In the genomic region with DNA sequence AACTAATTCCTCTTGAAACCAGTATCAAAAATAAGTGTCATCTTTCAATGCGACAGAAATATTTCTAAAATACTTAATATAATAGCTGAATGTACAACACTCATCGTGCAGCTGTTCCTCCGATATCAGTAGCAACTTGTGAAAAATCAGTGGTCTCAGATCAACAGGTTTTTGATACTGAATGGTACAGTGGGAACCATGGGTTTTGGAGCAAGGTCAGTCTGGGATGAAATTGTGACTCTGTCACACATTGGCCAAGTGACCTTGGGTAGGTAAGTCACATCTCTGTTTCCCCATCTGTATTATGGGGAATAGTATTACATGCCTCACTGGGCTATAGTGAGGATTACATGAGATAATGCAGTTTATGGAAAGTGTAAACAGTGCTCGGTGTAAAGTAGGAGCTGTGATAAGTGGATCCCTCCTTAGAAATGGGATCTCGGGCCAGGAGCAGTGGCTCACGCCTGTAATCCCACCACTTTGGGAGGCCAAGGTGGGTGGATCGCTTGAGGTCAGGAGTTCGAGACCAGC, we compare ENCODE assay signal across 23 cellular contexts. TPM values are rescaled to one million over a fixed set of nuclear protein-coding genes. Genes with fewer than 3 reads are reported as not detected.
DNase-seq lines count a peak whose midpoint lies in the region; ATAC-seq and TF ChIP-seq lines count a peak whose summit lies in the region.
"Had no signal": no experiment of that assay in that cellular context is flagged by ENCODE, and none has a peak within 500 bp of the region (broad histone marks: within the 10 kb centered on the region; RNA-seq: fewer than 3 reads in every experiment).

No MANE protein-coding gene starts in this region.

- H3K4me1 ChIP-seq in IMR-90 (ENCODE audit: control insufficient read depth, insufficient read depth, low read length), result peaks cover 4% of the 10 kb centered on the region; the same call in 1 of the 2 replicates
- H3K4me1 ChIP-seq in thyroid gland, result peaks cover under 1 to 9% of the 10 kb centered on the region in 2 donors

- no peak overlapping the region for H2BK20ac ChIP-seq in IMR-90 (ENCODE audit: low read depth, low read length)

- no peak overlapping the region for H3K27ac Mint-ChIP-seq in activated T-helper 1 cell treated with anti-CD3 and anti-CD28 coated beads, Interleukin-12 subunit alpha, Interleukin-12 subunit beta, Interleukin-2, Interleukin-4 antibody, amounts not matched to agents 30 ng/mL and 10 ng/mL and 1 ng/mL, durations not matched to agents 14 hours and 24 hours and 36 hours
- no peak overlapping the region for H3K27ac Mint-ChIP-seq in stimulated activated effector memory CD8-positive, alpha-beta T cell treated with anti-CD3 and anti-CD28 coated beads, Interleukin-12 subunit alpha, Interleukin-12 subunit beta, amount 100 ng/mL, for 72 hours
- no peak overlapping the region for H3K27ac Mint-ChIP-seq in stimulated activated memory B cell treated with anti-CD40 and anti-IgM and Interleukin-4, amounts not matched to agents 10 μg/mL and 1 μg/mL and 100 μg/mL, for 72 hours

- ATAC-seq in IMR-90 (ENCODE audit: low read depth) (no peak), GM21717 (IDR thresholded peaks at IDR 0.05; ENCODE audit: unreplicated experiment) (no peak)
- ATAC-seq in stimulated activated effector memory CD8-positive, alpha-beta T cell treated with anti-CD3 and anti-CD28 coated beads, Interleukin-12 subunit alpha, Interleukin-12 subunit beta, amount 100 ng/mL, for 72 hours, result no peak
- ATAC-seq in stimulated activated memory B cell treated with anti-CD40 and anti-IgM and Interleukin-4, amounts not matched to agents 10 μg/mL and 1 μg/mL and 100 μg/mL, for 72 hours, result no peak
- ATAC-seq: HCT116, Panc1 had no signal

- H3K4me2 ChIP-seq in IMR-90 (ENCODE audit: low read depth, low read length), result no peak overlapping the region
- H3K4me2 ChIP-seq: BLaER1, SK-N-SH had no signal

- no peak overlapping the region for H3K27ac ChIP-seq in IMR-90 (ENCODE audit: insufficient read depth, low read length)
- H3K27ac ChIP-seq in thyroid gland, result no peak overlapping the region
- H3K27ac ChIP-seq: BLaER1 had no signal

- H3K4me1 Mint-ChIP-seq in activated T-helper 1 cell treated with anti-CD3 and anti-CD28 coated beads, Interleukin-12 subunit alpha, Interleukin-12 subunit beta, Interleukin-2, Interleukin-4 antibody, amounts not matched to agents 30 ng/mL and 10 ng/mL and 1 ng/mL, durations not matched to agents 14 hours and 24 hours and 36 hours (ENCODE audit: low read depth), result peaks cover 30% of the 10 kb centered on the region
- peaks cover 26% of the 10 kb centered on the region for H3K4me1 Mint-ChIP-seq in stimulated activated effector memory CD8-positive, alpha-beta T cell treated with anti-CD3 and anti-CD28 coated beads, Interleukin-12 subunit alpha, Interleukin-12 subunit beta, amount 100 ng/mL, for 72 hours
- peaks cover 26% of the 10 kb centered on the region for H3K4me1 Mint-ChIP-seq in stimulated activated memory B cell treated with anti-CD40 and anti-IgM and Interleukin-4, amounts not matched to agents 10 μg/mL and 1 μg/mL and 100 μg/mL, for 72 hours

- H3K36me3 ChIP-seq in IMR-90 (ENCODE audit: control insufficient read depth, insufficient read depth, low read length), result no peaks in the 10 kb centered on the region
- H3K36me3 ChIP-seq in thyroid gland, result no peaks in the 10 kb centered on the region

- no peak overlapping the region for H2BK15ac ChIP-seq in IMR-90 (ENCODE audit: low read depth, low read length)

- TF ChIP-seq POLR2A in IMR-90 (IDR thresholded peaks at IDR 0.05; ENCODE audit: low read depth, low read length) (no peak), thyroid gland (IDR thresholded peaks at IDR 0.05) (no peak)

- intact Hi-C loops in IMR-90 (cut with micrococcal nuclease) (loop anchor here (5.0 kb wide), 1 partner anchor 66 kb away; no protein-coding TSS in a partner anchor), thyroid gland (cut with DNase I) (loop anchor here (5.0 to 10.0 kb wide), 2 partner anchors 54 to 151 kb away; no protein-coding TSS in a partner anchor)
- intact Hi-C loops in activated T-helper 1 cell treated with anti-CD3 and anti-CD28 coated beads, Interleukin-12 subunit alpha, Interleukin-12 subunit beta, Interleukin-2, Interleukin-4 antibody, amounts not matched to agents 30 ng/mL and 10 ng/mL and 1 ng/mL, durations not matched to agents 14 hours and 24 hours and 36 hours (cut with micrococcal nuclease), result loop anchor here (5.0 to 10.0 kb wide), 2 partner anchors 124 to 134 kb away; a partner anchor contains a TSS

- dilution Hi-C loops in IMR-90 (cut with HindIII; ENCODE audit: low sequenced_read_pairs, unreplicated experiment), result no loop called here

- no peaks in the 10 kb centered on the region for H3K9me3 ChIP-seq in IMR-90 (ENCODE audit: control insufficient read depth, insufficient read depth, low read length)
- H3K9me3 ChIP-seq in thyroid gland, result no peaks in the 10 kb centered on the region
- H3K9me3 ChIP-seq: BLaER1, SK-N-SH had no signal

- H4K8ac ChIP-seq in IMR-90 (ENCODE audit: low read depth in 2 of 2, low read length in 2 of 2), result no peak overlapping the region

- no peak overlapping the region for H4K5ac ChIP-seq in IMR-90 (ENCODE audit: low read depth, low read length)

- H2AFZ ChIP-seq in IMR-90 (replicated peaks; ENCODE audit: low read length, poor library complexity), result no peak overlapping the region

- H3K4me3 ChIP-seq in IMR-90 (ENCODE audit: insufficient read depth, low read depth, low read length), result no peak overlapping the region
- H3K4me3 ChIP-seq in fibroblast of villous mesenchyme (ENCODE audit: low read depth, low read length), result no peak overlapping the region
- H3K4me3 ChIP-seq in thyroid gland (replicated peaks in 1 of 3), result no peak overlapping the region
- H3K4me3 ChIP-seq: BLaER1 had no signal

- POLR2A ChIA-PET in IMR-90 (lab: Charles Lee; ENCODE audit: unreplicated experiment), result no interaction called here

- H3K27me3 ChIP-seq in IMR-90 (ENCODE audit: control insufficient read depth, insufficient read depth, low read length) (no peaks in the 10 kb centered on the region), thyroid gland (no peaks in the 10 kb centered on the region)
- H3K27me3 ChIP-seq: BLaER1 had no signal

- TF ChIP-seq RAD21 in IMR-90 (IDR thresholded peaks at IDR 0.05; ENCODE audit: low read length), result no peak

- H2BK5ac ChIP-seq in IMR-90 (ENCODE audit: low read depth, low read length, poor library complexity, severe bottlenecking), result no peak overlapping the region

- H4K20me1 ChIP-seq in IMR-90 (ENCODE audit: insufficient read depth, low read length), result peaks cover 23% of the 10 kb centered on the region

- no peak overlapping the region for H2AK5ac ChIP-seq in IMR-90 (ENCODE audit: low read depth, low read length)

- no peak overlapping the region for H3K9ac ChIP-seq in IMR-90 (ENCODE audit: low read depth, low read length)
- H3K9ac ChIP-seq: BLaER1, SK-N-SH had no signal

- H3K56ac ChIP-seq in IMR-90 (ENCODE audit: extremely low read depth, insufficient read depth, low read length), result no peak overlapping the region

- H3K36me3 Mint-ChIP-seq in activated T-helper 1 cell treated with anti-CD3 and anti-CD28 coated beads, Interleukin-12 subunit alpha, Interleukin-12 subunit beta, Interleukin-2, Interleukin-4 antibody, amounts not matched to agents 30 ng/mL and 10 ng/mL and 1 ng/mL, durations not matched to agents 14 hours and 24 hours and 36 hours (ENCODE audit: low read depth), result peaks cover 3% of the 10 kb centered on the region
- peaks cover 23% of the 10 kb centered on the region for H3K36me3 Mint-ChIP-seq in stimulated activated effector memory CD8-positive, alpha-beta T cell treated with anti-CD3 and anti-CD28 coated beads, Interleukin-12 subunit alpha, Interleukin-12 subunit beta, amount 100 ng/mL, for 72 hours
- peaks cover 6% of the 10 kb centered on the region for H3K36me3 Mint-ChIP-seq in stimulated activated memory B cell treated with anti-CD40 and anti-IgM and Interleukin-4, amounts not matched to agents 10 μg/mL and 1 μg/mL and 100 μg/mL, for 72 hours

- H3K79me1 ChIP-seq in IMR-90 (ENCODE audit: low read depth in 1 of 2, low read length in 2 of 2), result peaks cover 0 to 33% of the 10 kb centered on the region in 2 experiments; a peak in 2 of 4 replicates

- H3K9me3 Mint-ChIP-seq in activated T-helper 1 cell treated with anti-CD3 and anti-CD28 coated beads, Interleukin-12 subunit alpha, Interleukin-12 subunit beta, Interleukin-2, Interleukin-4 antibody, amounts not matched to agents 30 ng/mL and 10 ng/mL and 1 ng/mL, durations not matched to agents 14 hours and 24 hours and 36 hours, result no peaks in the 10 kb centered on the region
- no peaks in the 10 kb centered on the region for H3K9me3 Mint-ChIP-seq in stimulated activated effector memory CD8-positive, alpha-beta T cell treated with anti-CD3 and anti-CD28 coated beads, Interleukin-12 subunit alpha, Interleukin-12 subunit beta, amount 100 ng/mL, for 72 hours
- no peaks in the 10 kb centered on the region for H3K9me3 Mint-ChIP-seq in stimulated activated memory B cell treated with anti-CD40 and anti-IgM and Interleukin-4, amounts not matched to agents 10 μg/mL and 1 μg/mL and 100 μg/mL, for 72 hours
- H3K9me3 Mint-ChIP-seq: CD4-positive, alpha-beta memory T cell had no signal

- no peaks in the 10 kb centered on the region for H3K27me3 Mint-ChIP-seq in activated T-helper 1 cell treated with anti-CD3 and anti-CD28 coated beads, Interleukin-12 subunit alpha, Interleukin-12 subunit beta, Interleukin-2, Interleukin-4 antibody, amounts not matched to agents 30 ng/mL and 10 ng/mL and 1 ng/mL, durations not matched to agents 14 hours and 24 hours and 36 hours (ENCODE audit: insufficient read depth)
- no peaks in the 10 kb centered on the region for H3K27me3 Mint-ChIP-seq in stimulated activated memory B cell treated with anti-CD40 and anti-IgM and Interleukin-4, amounts not matched to agents 10 μg/mL and 1 μg/mL and 100 μg/mL, for 72 hours
- H3K27me3 Mint-ChIP-seq: CD4-positive, alpha-beta memory T cell had no signal

- WGBS in IMR-90 (ENCODE audit: extremely low coverage in 2 of 2, insufficient read length in 1 of 2), 2 experiments, result 67% methylated on average over 1 of the region's 8 CpGs; no CpG with 5 or more reads in 1 of the 2 experiments
- 90 to 91% methylated on average over 8 of the region's 8 CpGs for WGBS in thyroid gland, 2 donors

- H3K9me1 ChIP-seq in IMR-90 (ENCODE audit: insufficient read depth, low read length), result no peaks in the 10 kb centered on the region

- TF ChIP-seq CTCF in IMR-90 (conservative IDR thresholded peaks at IDR 0.05; ENCODE audit: low read depth, low read length), result no peak
- no peak for TF ChIP-seq CTCF in fibroblast of villous mesenchyme (IDR thresholded peaks at IDR 0.05; ENCODE audit: insufficient read depth, low read depth, low read length)
- no peak for TF ChIP-seq CTCF in thyroid gland (IDR thresholded peaks at IDR 0.05)

- CTCF ChIA-PET in IMR-90 (lab: Yijun Ruan, JAX), result interaction anchor here (2.1 kb wide), 1 partner anchor 9 kb away, joined by 6 read pairs; no protein-coding TSS in a partner anchor

- no peak overlapping the region for H3K14ac ChIP-seq in IMR-90 (replicated peaks; ENCODE audit: low read depth, low read length)

- H3K4me3 Mint-ChIP-seq in activated T-helper 1 cell treated with anti-CD3 and anti-CD28 coated beads, Interleukin-12 subunit alpha, Interleukin-12 subunit beta, Interleukin-2, Interleukin-4 antibody, amounts not matched to agents 30 ng/mL and 10 ng/mL and 1 ng/mL, durations not matched to agents 14 hours and 24 hours and 36 hours, result peak overlapping the region; percentile 17
- H3K4me3 Mint-ChIP-seq in stimulated activated effector memory CD8-positive, alpha-beta T cell treated with anti-CD3 and anti-CD28 coated beads, Interleukin-12 subunit alpha, Interleukin-12 subunit beta, amount 100 ng/mL, for 72 hours, result peak overlapping the region; percentile 14
- no peak overlapping the region for H3K4me3 Mint-ChIP-seq in stimulated activated memory B cell treated with anti-CD40 and anti-IgM and Interleukin-4, amounts not matched to agents 10 μg/mL and 1 μg/mL and 100 μg/mL, for 72 hours

- BruUV-seq in IMR-90 (replicated peaks; lab: Mats Ljungman, UMichigan), result no TSS peak

- no peak overlapping the region for H2AK9ac ChIP-seq in IMR-90 (replicated peaks; ENCODE audit: low read depth, low read length, poor library complexity)

- peak overlapping the region; percentile 16; the same call in 1 of the 2 replicates for H3K23ac ChIP-seq in IMR-90 (ENCODE audit: low read depth, low read length)

- no peak overlapping the region for H2BK120ac ChIP-seq in IMR-90 (ENCODE audit: low read depth, low read length)

- H4K91ac ChIP-seq in IMR-90 (ENCODE audit: insufficient read depth, low read depth, low read length), result no peak overlapping the region

- DNase-seq in IMR-90 (no peak), fibroblast of villous mesenchyme (ENCODE audit: low read depth) (peak; percentile 29), thyroid gland (no peak), mucosa of gallbladder (ENCODE audit: low spot score) (no peak)
- no peak for DNase-seq in activated T-helper 1 cell treated with anti-CD3 and anti-CD28 coated beads, Interleukin-12 subunit alpha, Interleukin-12 subunit beta, Interleukin-2, Interleukin-4 antibody, amounts not matched to agents 30 ng/mL and 10 ng/mL and 1 ng/mL, durations not matched to agents 14 hours and 24 hours and 36 hours (ENCODE audit: low spot score)
- no peak for DNase-seq in stimulated activated effector memory CD8-positive, alpha-beta T cell treated with anti-CD3 and anti-CD28 coated beads, Interleukin-12 subunit alpha, Interleukin-12 subunit beta, amount 100 ng/mL, for 72 hours (ENCODE audit: low spot score in 2 of 2)
- DNase-seq: CD4-positive, alpha-beta memory T cell; GDM1; MM.1S; NCI-H1048; NCI-H1436 treated with DMSO at 0.1 percent for 48 hours; NCI-H1930; NCI-H2227 treated with DMSO at 0.1 percent for 48 hours; NCI-H510A treated with DMSO at 0.1 percent for 48 hours; NCI-H748 treated with DMSO at 0.1 percent for 48 hours; SIG-M5; SK-N-SH had no signal

- in situ Hi-C loops in IMR-90 (cut with MboI; ENCODE audit: low sequenced_read_pairs), result no loop called here

- no peak overlapping the region for H3K18ac ChIP-seq in IMR-90 (ENCODE audit: low read depth, low read length)

- no peak overlapping the region for H3K4ac ChIP-seq in IMR-90 (ENCODE audit: low read depth, low read length)

RNA-seq across cellular contexts. Expression of a gene that starts 17.3 kb away (rescaled TPM):
- 47.5 and 48.6 TPM in 2 replicates for total RNA-seq in IMR-90 (2012; rRNA removed)
- 24.7 and 27.0 TPM in 2 replicates for polyA plus RNA-seq in IMR-90 (2012; rRNA removed)
- 8.7 and 18.7 TPM in 2 replicates for polyA plus RNA-seq in IMR-90 (2012; cell fraction: cytosol; rRNA removed)
- polyA plus RNA-seq in IMR-90 (2012; cell fraction: nucleus; rRNA removed; ENCODE audit: low replicate concordance), result 19.3 and 46.1 TPM in 2 replicates
- 107 TPM in 2 replicates for total RNA-seq in activated T-helper 1 cell treated with anti-CD3 and anti-CD28 coated beads, Interleukin-12 subunit alpha, Interleukin-12 subunit beta, Interleukin-2, Interleukin-4 antibody, amounts not matched to agents 30 ng/mL and 10 ng/mL and 1 ng/mL, durations not matched to agents 14 hours and 24 hours and 36 hours
- 19.3 and 32.8 TPM in 2 replicates for total RNA-seq in fibroblast of villous mesenchyme
- total RNA-seq in thyroid gland, result 10 to 100 TPM; 19.2 to 21.6 (median 20.3) TPM
- total RNA-seq in mucosa of gallbladder, result 19.0 TPM

RNA-seq across cellular contexts. Expression of a gene that starts 46.5 kb away (rescaled TPM):
- total RNA-seq in IMR-90 (2012; rRNA removed) (not detected in 2 replicates), fibroblast of villous mesenchyme (not detected in 2 replicates), thyroid gland (not detected), mucosa of gallbladder (0.09 TPM)
- polyA plus RNA-seq in IMR-90 (2012; rRNA removed), result not detected in 2 replicates
- polyA plus RNA-seq in IMR-90 (2012; cell fraction: cytosol; rRNA removed), result 0.01 and 0.04 TPM in 2 replicates
- 0.02 TPM in 2 replicates for polyA plus RNA-seq in IMR-90 (2012; cell fraction: nucleus; rRNA removed; ENCODE audit: low replicate concordance)
- total RNA-seq in activated T-helper 1 cell treated with anti-CD3 and anti-CD28 coated beads, Interleukin-12 subunit alpha, Interleukin-12 subunit beta, Interleukin-2, Interleukin-4 antibody, amounts not matched to agents 30 ng/mL and 10 ng/mL and 1 ng/mL, durations not matched to agents 14 hours and 24 hours and 36 hours, result 0.31 and 0.32 TPM in 2 replicates
- total RNA-seq: CD4-positive, alpha-beta memory T cell; LHCN-M2 had no signal
